Comparison of ENCODE assay signal across 1 cellular context in genomic region chr1:25338188-25338981, GRCh38.
A peak's percentile ranks its signal among the peaks of the same experiment; 100 is the strongest.
TF ChIP-seq lines count a peak whose summit lies in the region.

TSS of gene TMEM50A (plus strand) at chr1:25338334. CDS start at chr1:25340487, 2,153 bp downstream.

TF ChIP-seq in HepG2, 621 proteins besides CTCF, POLR2A, EP300 and RAD21 (continued from another document and continues in another):
- TF ChIP-seq ZNF607 (CRISPR knock-in tag; IDR thresholded peaks at IDR 0.05; ENCODE audit: borderline replicate concordance) (peak; percentile 31; the same call in 1 of the 2 replicates), NFATC3 (CRISPR knock-in tag; IDR thresholded peaks at IDR 0.05) (0 out of 2 replicates have a peak, but pooled peaks have one; percentile 73), CBX1 (IDR thresholded peaks at IDR 0.05; ENCODE audit: low read depth) (no peak), MTF2 (CRISPR knock-in tag; IDR thresholded peaks at IDR 0.05; ENCODE audit: borderline replicate concordance) (0 out of 2 replicates have a peak, but pooled peaks have one; percentile 72), GPBP1L1 (CRISPR knock-in tag; IDR thresholded peaks at IDR 0.05) (no peak), ZMYM2 (CRISPR knock-in tag; IDR thresholded peaks at IDR 0.05) (0 out of 2 replicates have a peak, but pooled peaks have one; percentile 25), ZNF331 (CRISPR knock-in tag; IDR thresholded peaks at IDR 0.05) (0 out of 2 replicates have a peak, but pooled peaks have one; percentile 6), ZNF749 (CRISPR knock-in tag; IDR thresholded peaks at IDR 0.05; ENCODE audit: borderline replicate concordance) (peak; percentile 74; the same call in 1 of the 2 replicates), E2F1 (CRISPR knock-in tag; IDR thresholded peaks at IDR 0.05) (no peak), ZNF225 (CRISPR knock-in tag; IDR thresholded peaks at IDR 0.05) (peak; percentile 65; the same call in 1 of the 2 replicates), ATF6 (CRISPR knock-in tag; conservative IDR thresholded peaks at IDR 0.05) (no peak; the same call in 1 of the 2 replicates), ELK4 (CRISPR knock-in tag; IDR thresholded peaks at IDR 0.05; ENCODE audit: borderline replicate concordance) (no peak), ERF (CRISPR knock-in tag; IDR thresholded peaks at IDR 0.05) (peak; percentile 36; the same call in 1 of the 2 replicates), RERE (CRISPR knock-in tag; IDR thresholded peaks at IDR 0.05; ENCODE audit: low read depth) (no peak), GATAD1 (CRISPR knock-in tag; IDR thresholded peaks at IDR 0.05) (0 out of 2 replicates have a peak, but pooled peaks have one; percentile 43), ISL2 (CRISPR knock-in tag; IDR thresholded peaks at IDR 0.05) (0 out of 2 replicates have a peak, but pooled peaks have one; percentile 24), FOXK2 (IDR thresholded peaks at IDR 0.05) (peak; percentile 62), ZNF703 (CRISPR knock-in tag; IDR thresholded peaks at IDR 0.05; ENCODE audit: borderline replicate concordance) (no peak), BHLHE40 (IDR thresholded peaks at IDR 0.05; ENCODE audit: low read length) (no peak), SIX1 (CRISPR knock-in tag; IDR thresholded peaks at IDR 0.05; ENCODE audit: borderline replicate concordance) (no peak), MAF1 (CRISPR knock-in tag; IDR thresholded peaks at IDR 0.05; ENCODE audit: borderline replicate concordance) (0 out of 2 replicates have a peak, but pooled peaks have one; percentile 20), TAF15 (IDR thresholded peaks at IDR 0.05; ENCODE audit: low read depth, low read length, poor library complexity, severe bottlenecking) (no peak), KLF15 (CRISPR knock-in tag; IDR thresholded peaks at IDR 0.05; ENCODE audit: borderline replicate concordance) (peak; percentile 70; the same call in 1 of the 2 replicates), NR2C2 (CRISPR knock-in tag; IDR thresholded peaks at IDR 0.05; ENCODE audit: borderline replicate concordance) (no peak), HCFC1 (IDR thresholded peaks at IDR 0.05; ENCODE audit: low read depth, low read length) (no peak), SKI (IDR thresholded peaks at IDR 0.05; ENCODE audit: partially characterized antibody) (peak; percentile 65), SALL1 (CRISPR knock-in tag; IDR thresholded peaks at IDR 0.05) (peak; percentile 69), JARID2 (CRISPR knock-in tag; IDR thresholded peaks at IDR 0.05; ENCODE audit: insufficient replicate concordance) (peak; percentile 42), NFKBIZ (CRISPR knock-in tag; IDR thresholded peaks at IDR 0.05) (0 out of 2 replicates have a peak, but pooled peaks have one; percentile 27), ATF7 (IDR thresholded peaks at IDR 0.05) (no peak), ATF7 (CRISPR knock-in tag; IDR thresholded peaks at IDR 0.05) (no peak), FOXK1 (CRISPR knock-in tag; IDR thresholded peaks at IDR 0.05; ENCODE audit: borderline replicate concordance, low read depth) (0 out of 2 replicates have a peak, but pooled peaks have one; percentile 23), TEAD3 (CRISPR knock-in tag; optimal IDR thresholded peaks at IDR 0.05; ENCODE audit: borderline replicate concordance) (peak; percentile 24)
- TF ChIP-seq, protein P1, sequence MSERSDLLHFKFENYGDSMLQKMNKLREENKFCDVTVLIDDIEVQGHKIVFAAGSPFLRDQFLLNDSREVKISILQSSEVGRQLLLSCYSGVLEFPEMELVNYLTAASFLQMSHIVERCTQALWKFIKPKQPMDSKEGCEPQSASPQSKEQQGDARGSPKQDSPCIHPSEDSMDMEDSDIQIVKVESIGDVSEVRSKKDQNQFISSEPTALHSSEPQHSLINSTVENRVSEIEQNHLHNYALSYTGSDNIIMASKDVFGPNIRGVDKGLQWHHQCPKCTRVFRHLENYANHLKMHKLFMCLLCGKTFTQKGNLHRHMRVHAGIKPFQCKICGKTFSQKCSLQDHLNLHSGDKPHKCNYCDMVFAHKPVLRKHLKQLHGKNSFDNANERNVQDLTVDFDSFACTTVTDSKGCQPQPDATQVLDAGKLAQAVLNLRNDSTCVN (CRISPR knock-in tag; IDR thresholded peaks at IDR 0.05; ENCODE audit: borderline replicate concordance): 0 out of 2 replicates have a peak, but pooled peaks have one; percentile 34
- TF ChIP-seq, protein P2, sequence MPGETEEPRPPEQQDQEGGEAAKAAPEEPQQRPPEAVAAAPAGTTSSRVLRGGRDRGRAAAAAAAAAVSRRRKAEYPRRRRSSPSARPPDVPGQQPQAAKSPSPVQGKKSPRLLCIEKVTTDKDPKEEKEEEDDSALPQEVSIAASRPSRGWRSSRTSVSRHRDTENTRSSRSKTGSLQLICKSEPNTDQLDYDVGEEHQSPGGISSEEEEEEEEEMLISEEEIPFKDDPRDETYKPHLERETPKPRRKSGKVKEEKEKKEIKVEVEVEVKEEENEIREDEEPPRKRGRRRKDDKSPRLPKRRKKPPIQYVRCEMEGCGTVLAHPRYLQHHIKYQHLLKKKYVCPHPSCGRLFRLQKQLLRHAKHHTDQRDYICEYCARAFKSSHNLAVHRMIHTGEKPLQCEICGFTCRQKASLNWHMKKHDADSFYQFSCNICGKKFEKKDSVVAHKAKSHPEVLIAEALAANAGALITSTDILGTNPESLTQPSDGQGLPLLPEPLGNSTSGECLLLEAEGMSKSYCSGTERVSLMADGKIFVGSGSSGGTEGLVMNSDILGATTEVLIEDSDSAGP (CRISPR knock-in tag; IDR thresholded peaks at IDR 0.05; ENCODE audit: borderline replicate concordance): peak; percentile 78; the same call in 1 of the 2 replicates
- TF ChIP-seq, protein P3, sequence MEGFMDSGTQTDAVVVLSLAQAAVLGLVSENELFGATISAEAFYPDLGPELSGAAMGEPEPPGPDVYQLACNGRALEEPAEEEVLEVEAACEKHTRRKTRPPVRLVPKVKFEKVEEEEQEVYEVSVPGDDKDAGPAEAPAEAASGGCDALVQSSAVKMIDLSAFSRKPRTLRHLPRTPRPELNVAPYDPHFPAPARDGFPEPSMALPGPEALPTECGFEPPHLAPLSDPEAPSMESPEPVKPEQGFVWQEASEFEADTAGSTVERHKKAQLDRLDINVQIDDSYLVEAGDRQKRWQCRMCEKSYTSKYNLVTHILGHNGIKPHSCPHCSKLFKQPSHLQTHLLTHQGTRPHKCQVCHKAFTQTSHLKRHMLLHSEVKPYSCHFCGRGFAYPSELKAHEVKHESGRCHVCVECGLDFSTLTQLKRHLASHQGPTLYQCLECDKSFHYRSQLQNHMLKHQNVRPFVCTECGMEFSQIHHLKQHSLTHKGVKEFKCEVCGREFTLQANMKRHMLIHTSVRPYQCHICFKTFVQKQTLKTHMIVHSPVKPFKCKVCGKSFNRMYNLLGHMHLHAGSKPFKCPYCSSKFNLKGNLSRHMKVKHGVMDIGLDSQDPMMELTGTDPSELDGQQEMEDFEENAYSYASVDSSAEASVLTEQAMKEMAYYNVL (CRISPR knock-in tag; IDR thresholded peaks at IDR 0.05; ENCODE audit: borderline replicate concordance): peak; percentile 56; the same call in 1 of the 2 replicates
- TF ChIP-seq, protein P4, sequence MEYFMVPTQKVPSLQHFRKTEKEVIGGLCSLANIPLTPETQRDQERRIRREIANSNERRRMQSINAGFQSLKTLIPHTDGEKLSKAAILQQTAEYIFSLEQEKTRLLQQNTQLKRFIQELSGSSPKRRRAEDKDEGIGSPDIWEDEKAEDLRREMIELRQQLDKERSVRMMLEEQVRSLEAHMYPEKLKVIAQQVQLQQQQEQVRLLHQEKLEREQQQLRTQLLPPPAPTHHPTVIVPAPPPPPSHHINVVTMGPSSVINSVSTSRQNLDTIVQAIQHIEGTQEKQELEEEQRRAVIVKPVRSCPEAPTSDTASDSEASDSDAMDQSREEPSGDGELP (IDR thresholded peaks at IDR 0.05; ENCODE audit: borderline replicate concordance, low read depth): no peak; the same call in 1 of the 2 replicates
- TF ChIP-seq, protein P5, sequence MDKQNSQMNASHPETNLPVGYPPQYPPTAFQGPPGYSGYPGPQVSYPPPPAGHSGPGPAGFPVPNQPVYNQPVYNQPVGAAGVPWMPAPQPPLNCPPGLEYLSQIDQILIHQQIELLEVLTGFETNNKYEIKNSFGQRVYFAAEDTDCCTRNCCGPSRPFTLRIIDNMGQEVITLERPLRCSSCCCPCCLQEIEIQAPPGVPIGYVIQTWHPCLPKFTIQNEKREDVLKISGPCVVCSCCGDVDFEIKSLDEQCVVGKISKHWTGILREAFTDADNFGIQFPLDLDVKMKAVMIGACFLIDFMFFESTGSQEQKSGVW (CRISPR knock-in tag; IDR thresholded peaks at IDR 0.05; ENCODE audit: borderline replicate concordance): no peak
